Comparison of ENCODE assay signal across 11 cellular contexts in genomic region chr6:35391240-35391968, GRCh38. TPM values are rescaled to one million over a fixed set of nuclear protein-coding genes. Genes with fewer than 3 reads are reported as not detected.
A peak's percentile ranks its signal among the peaks of the same experiment; 100 is the strongest.
DNase-seq lines count a peak whose midpoint lies in the region; ATAC-seq and TF ChIP-seq lines count a peak whose summit lies in the region.
"Had no signal": no experiment of that assay in that cellular context is flagged by ENCODE, and none has a peak within 500 bp of the region (broad histone marks: within the 10 kb centered on the region; RNA-seq: fewer than 3 reads in every experiment).

No MANE protein-coding gene starts in this region.

- H3K27me3 Mint-ChIP-seq in CD8-positive, alpha-beta T cell (ENCODE audit: low read depth), result no peaks in the 10 kb centered on the region
- H3K27me3 Mint-ChIP-seq in nephron (ENCODE audit: low read depth), result no peaks in the 10 kb centered on the region

- peak overlapping the region; percentile 75 for H3K27ac Mint-ChIP-seq in CD8-positive, alpha-beta T cell
- peak overlapping the region; percentile 25 to 65 (median 61) for H3K27ac Mint-ChIP-seq in nephron

- no peak overlapping the region for H3K4me3 ChIP-seq in CD8-positive, alpha-beta T cell (ENCODE audit: low read depth, low read length)
- no peak overlapping the region for H3K4me3 ChIP-seq in Panc1 (ENCODE audit: low read depth in 2 of 2, low read length in 2 of 2)
- H3K4me3 ChIP-seq: right lobe of liver, thoracic aorta had no signal

- H3K4me1 ChIP-seq in CD8-positive, alpha-beta T cell (ENCODE audit: insufficient read depth, low read length), result peaks cover 41% of the 10 kb centered on the region
- H3K4me1 ChIP-seq in Panc1 (ENCODE audit: control insufficient read depth, insufficient read depth, low read length), result peaks cover 16% of the 10 kb centered on the region

- peaks cover 8% of the 10 kb centered on the region for H3K36me3 Mint-ChIP-seq in CD8-positive, alpha-beta T cell
- H3K36me3 Mint-ChIP-seq in nephron (ENCODE audit: low read depth), result peaks cover 9% of the 10 kb centered on the region

- peaks cover 65% of the 10 kb centered on the region for H3K4me1 Mint-ChIP-seq in CD8-positive, alpha-beta T cell (ENCODE audit: low read depth)
- peaks cover 40% of the 10 kb centered on the region for H3K4me1 Mint-ChIP-seq in nephron

- H3K36me3 ChIP-seq in CD8-positive, alpha-beta T cell (ENCODE audit: insufficient read depth, low read length), result no peaks in the 10 kb centered on the region
- no peaks in the 10 kb centered on the region for H3K36me3 ChIP-seq in Panc1 (ENCODE audit: control insufficient read depth, insufficient read depth, low read length)
- H3K36me3 ChIP-seq: right lobe of liver, thoracic aorta had no signal

- BruUV-seq in Panc1 (replicated peaks; lab: Mats Ljungman, UMichigan), result no TSS peak

- peak in 1 of 7 experiments; percentile 17 for DNase-seq in CD8-positive, alpha-beta T cell
- DNase-seq in Panc1 (ENCODE audit: low read depth, low spot score), result no peak
- peak; percentile 66 for DNase-seq in dedifferentiated amniotic fluid mesenchymal stem cell (ENCODE audit: extremely low spot score)
- no peak for DNase-seq in NCI-H2196 treated with DMSO at 0.1 percent for 48 hours (lab: John Stamatoyannopoulos, UW; ENCODE audit: unreplicated experiment)
- DNase-seq in NCI-H526 treated with DMSO at 0.1 percent for 48 hours (lab: John Stamatoyannopoulos, UW), result no peak
- DNase-seq: NCI-H446 had no signal

- no peak overlapping the region for H3K4me3 Mint-ChIP-seq in CD8-positive, alpha-beta T cell
- H3K4me3 Mint-ChIP-seq in nephron, result no peak overlapping the region

- ATAC-seq in CD8-positive, alpha-beta T cell, result peak; percentile 83
- ATAC-seq in Panc1 (peak; percentile 65), GM18907 (IDR thresholded peaks at IDR 0.05; ENCODE audit: unreplicated experiment) (no peak), HG02870 (IDR thresholded peaks at IDR 0.05; ENCODE audit: unreplicated experiment) (no peak)

- no peaks in the 10 kb centered on the region for H3K9me3 Mint-ChIP-seq in CD8-positive, alpha-beta T cell
- no peaks in the 10 kb centered on the region for H3K9me3 Mint-ChIP-seq in nephron

- in situ Hi-C loops in Panc1 (cut with HindIII; ENCODE audit: low pct_unique_long_range_greater_than_20kb, low sequenced_read_pairs), result no loop called here

- CTCF ChIA-PET in CD8-positive, alpha-beta T cell (lab: Charles Lee), result interaction anchor here (0.8 to 1.7 kb wide), 3 partner anchors 13 to 58 kb away, joined by 3 to 9 read pairs (median 3); no protein-coding TSS in a partner anchor
- CTCF ChIA-PET in Panc1 (lab: Charles Lee), result no interaction called here

- no peaks in the 10 kb centered on the region for H3K27me3 ChIP-seq in CD8-positive, alpha-beta T cell (ENCODE audit: insufficient read depth, low read length)
- H3K27me3 ChIP-seq in Panc1 (ENCODE audit: control insufficient read depth, insufficient read depth, low read length), result no peaks in the 10 kb centered on the region
- H3K27me3 ChIP-seq: right lobe of liver had no signal

- no peak overlapping the region for H3K27ac ChIP-seq in CD8-positive, alpha-beta T cell (ENCODE audit: low read depth, low read length)
- H3K27ac ChIP-seq in Panc1 (ENCODE audit: low read length), result no peak overlapping the region
- H3K27ac ChIP-seq: right lobe of liver, thoracic aorta had no signal

- H3K9me3 ChIP-seq in CD8-positive, alpha-beta T cell (ENCODE audit: low read length), result no peaks in the 10 kb centered on the region
- H3K9me3 ChIP-seq in Panc1 (ENCODE audit: control insufficient read depth, insufficient read depth, low read depth, low read length), result no peaks in the 10 kb centered on the region
- H3K9me3 ChIP-seq: right lobe of liver, thoracic aorta had no signal

- intact Hi-C loops in CD8-positive, alpha-beta T cell (cut with DNase I, micrococcal nuclease), result loop anchor here in 1 of 2 experiments (10.0 kb wide), 1 partner anchor 47 kb away; the partner anchor contains the start of gene PPARD
- intact Hi-C loops in Panc1 (cut with micrococcal nuclease; ENCODE audit: unreplicated experiment), result no loop called here

- POLR2A ChIA-PET in CD8-positive, alpha-beta T cell (lab: Charles Lee), result interaction anchor here (1.3 kb wide), 1 partner anchor 11 kb away, joined by 4 read pairs; no protein-coding TSS in a partner anchor
- POLR2A ChIA-PET in Panc1 (lab: Charles Lee), result no interaction called here

- TF ChIP-seq CTCF in CD8-positive, alpha-beta T cell (IDR thresholded peaks at IDR 0.05), result no peak
- TF ChIP-seq CTCF in Panc1 (IDR thresholded peaks at IDR 0.05) (no peak), nephron (IDR thresholded peaks at IDR 0.05; ENCODE audit: unreplicated experiment in 3 of 3) (no peak)

RNA-seq across cellular contexts. Expression of gene PPARD, which starts 49.0 kb away (rescaled TPM):
- total RNA-seq in CD8-positive, alpha-beta T cell, result 10 to 100 TPM; 20.0 to 21.5 TPM
- 14.4 TPM for total RNA-seq in Panc1 (2021; ENCODE audit: unreplicated experiment)
- 17.8 TPM for polyA plus RNA-seq in Panc1 (2012; ENCODE audit: insufficient read length)

Comparison
In these comparisons a context has a peak if more than half of its experiments do, and no peak if none do; other contexts are left out.
1. ATAC-seq: peak in CD8-positive, alpha-beta T cell (single experiment) and Panc1 (single experiment); none in GM18907 (single experiment) and HG02870 (single experiment).